In genomic region chr6:124737804-124738203, GRCh38 we compare ENCODE assay signal across 4 cellular contexts.
A peak's percentile ranks its signal among the peaks of the same experiment; 100 is the strongest.
TF ChIP-seq lines count a peak whose summit lies in the region.
"Not testable (repeated sequence)": the region's sequence is repeated elsewhere in the genome, so short reads cannot be mapped to it uniquely, and the experiment has no call there.

No MANE protein-coding gene starts in this region.

TF ChIP-seq in IMR-90, 13 proteins besides CTCF, POLR2A, EP300 and RAD21:
- TF ChIP-seq CEBPB (IDR thresholded peaks at IDR 0.05; ENCODE audit: low read depth, low read length) = 0 out of 2 replicates have a peak, but pooled peaks have one; percentile 30
TF ChIP-seq in IMR-90: peak in this region for 1; not testable (repeated sequence) for 12.

TF ChIP-seq in K562, 482 proteins besides CTCF, POLR2A, EP300 and RAD21:
- not testable (repeated sequence) for TF ChIP-seq CEBPG (CRISPR knock-in tag; IDR thresholded peaks at IDR 0.05); ATF3 (CRISPR knock-in tag; conservative IDR thresholded peaks at IDR 0.05)
- peak; percentile 18 to 53; a peak in 1 of 4 replicates for TF ChIP-seq CEBPG (tag; conservative IDR thresholded peaks at IDR 0.05 in 1 of 2, IDR thresholded peaks at IDR 0.05 in 1 of 2)
- TF ChIP-seq ATF3 (IDR thresholded peaks at IDR 0.05) = peak; percentile 62

TF ChIP-seq in H1, 55 proteins besides CTCF, POLR2A, EP300 and RAD21:
- peak; percentile 67 for TF ChIP-seq CEBPB (IDR thresholded peaks at IDR 0.05; ENCODE audit: low read depth, low read length)
TF ChIP-seq in H1: peak in this region for 1; not testable (repeated sequence) for 54.

TF ChIP-seq in HepG2, 621 proteins besides CTCF, POLR2A, EP300 and RAD21:
- peak; percentile 30; the same call in 1 of the 2 replicates for TF ChIP-seq ATF7 (IDR thresholded peaks at IDR 0.05)
- TF ChIP-seq ATF7 (CRISPR knock-in tag; IDR thresholded peaks at IDR 0.05) = not testable (repeated sequence)
